Comparison of ENCODE assay signal across 8 cellular contexts in genomic region chr22:20508815-20509271, GRCh38. TPM values are rescaled to one million over a fixed set of nuclear protein-coding genes. Genes with fewer than 3 reads are reported as not detected.
DNase-seq lines count a peak whose midpoint lies in the region; ATAC-seq, FAIRE-seq and TF ChIP-seq lines count a peak whose summit lies in the region.

No MANE protein-coding gene starts in this region.

- peak overlapping the region; percentile 10 for H3K4ac ChIP-seq in H1 (replicated peaks; ENCODE audit: insufficient read length, low read depth, low read length)

- H3K14ac ChIP-seq in H1 (ENCODE audit: insufficient read length), result no peak overlapping the region

- POLR2A ChIA-PET in CD8-positive, alpha-beta memory T cell (lab: Charles Lee), result interaction anchor here (0.6 to 2.9 kb wide), 4 partner anchors 11 to 59 kb away, joined by 3 to 23 read pairs (median 12); no protein-coding TSS in a partner anchor
- POLR2A ChIA-PET in PC-3 (lab: Charles Lee; ENCODE audit: unreplicated experiment), result interaction anchor here (1.4 kb wide), 1 partner anchor 22 kb away, joined by 5 read pairs; no protein-coding TSS in a partner anchor
- POLR2A ChIA-PET in H1 (lab: Charles Lee; ENCODE audit: partially characterized antibody), result interaction anchor here (1.0 to 3.7 kb wide), 4 partner anchors 9 to 352 kb away, joined by 3 to 14 read pairs (median 4); no protein-coding TSS in a partner anchor

- H2BK120ac ChIP-seq in H1 (replicated peaks; ENCODE audit: low read depth, low read length), result no peak overlapping the region

- H3K9me2 ChIP-seq in PC-3 (replicated peaks; ENCODE audit: low read length), result no peaks in the 10 kb centered on the region

- H3K27ac Mint-ChIP-seq in CD8-positive, alpha-beta memory T cell, result peak overlapping the region; percentile 73 to 99 (median 97)
- H3K27ac Mint-ChIP-seq in neural crest cell (ENCODE audit: unreplicated experiment), result peak overlapping the region; percentile 99

- peaks cover 30% of the 10 kb centered on the region for H4K20me1 ChIP-seq in PC-3 (ENCODE audit: low read length)
- peaks cover 5 to 10% of the 10 kb centered on the region in 2 experiments for H4K20me1 ChIP-seq in H1 (replicated peaks in 1 of 2; ENCODE audit: control insufficient read depth in 1 of 2, insufficient read depth in 2 of 2, low read length in 2 of 2)

- H2BK15ac ChIP-seq in H1 (ENCODE audit: low read length), result no peak overlapping the region

- no peak for FAIRE-seq in H1 (lab: Jason Lieb, UNC)

- no peak for ATAC-seq in PC-3

- H3K36me3 Mint-ChIP-seq in CD8-positive, alpha-beta memory T cell, result peaks cover 0 to 42% (median 12%) of the 10 kb centered on the region in 3 donors
- H3K36me3 Mint-ChIP-seq in neural crest cell (ENCODE audit: low read depth), result no peaks in the 10 kb centered on the region

- H2AFZ ChIP-seq in PC-3 (ENCODE audit: low read length) (no peak overlapping the region), H1 (ENCODE audit: low read length) (no peak overlapping the region)

- CTCF ChIA-PET in CD8-positive, alpha-beta memory T cell (lab: Charles Lee), result interaction anchor here (0.7 to 5.4 kb wide), 10 partner anchors 11 to 233 kb away, joined by 3 to 29 read pairs (median 4); no protein-coding TSS in a partner anchor
- CTCF ChIA-PET in PC-3 (lab: Charles Lee), result no interaction called here
- CTCF ChIA-PET in H1 (lab: Charles Lee; ENCODE audit: partially characterized antibody), result interaction anchor here (1.0 to 1.7 kb wide), 5 partner anchors 9 to 57 kb away, joined by 3 to 4 read pairs (median 3); no protein-coding TSS in a partner anchor

- H2BK20ac ChIP-seq in H1 (ENCODE audit: low read length), result no peak overlapping the region

- H3K36me3 ChIP-seq in CD8-positive, alpha-beta memory T cell (ENCODE audit: insufficient read depth, low read length), result peaks cover 5% of the 10 kb centered on the region
- H3K36me3 ChIP-seq in PC-3 (ENCODE audit: low read depth, low read length) (peaks cover 5% of the 10 kb centered on the region), H1 (ENCODE audit: control insufficient read depth in 2 of 4, insufficient read depth in 4 of 4, low read length in 3 of 4) (no peaks in the 10 kb centered on the region)

- peaks cover 51 to 65% (median 60%) of the 10 kb centered on the region in 3 donors for H3K4me1 Mint-ChIP-seq in CD8-positive, alpha-beta memory T cell
- H3K4me1 Mint-ChIP-seq in neural crest cell, result peaks cover 46% of the 10 kb centered on the region

- peaks cover 48% of the 10 kb centered on the region for H3K4me1 ChIP-seq in CD8-positive, alpha-beta memory T cell (ENCODE audit: insufficient read depth, low read length)
- H3K4me1 ChIP-seq in PC-3 (ENCODE audit: insufficient read depth, low read length) (peaks cover 45% of the 10 kb centered on the region), H1 (replicated peaks in 1 of 4; ENCODE audit: control insufficient read depth in 3 of 4, insufficient read depth in 4 of 4, low read length in 3 of 4) (peaks cover 2 to 8% (median 5%) of the 10 kb centered on the region in 4 experiments; a peak in 5 of 7 replicates)

- TSS peak; percentile 78 for BruUV-seq in PC-3 (replicated peaks; lab: Mats Ljungman, UMichigan)

- H3K79me2 ChIP-seq in PC-3 (ENCODE audit: low read length) (peaks cover 65% of the 10 kb centered on the region), H1 (ENCODE audit: control insufficient read depth in 1 of 2, insufficient read depth in 2 of 2, low read length in 2 of 2) (peaks cover 13 to 51% of the 10 kb centered on the region in 2 experiments)

- H3K4me3 Mint-ChIP-seq in CD8-positive, alpha-beta memory T cell, result peak overlapping the region; percentile 94 to 100 (median 97)
- peak overlapping the region; percentile 97 for H3K4me3 Mint-ChIP-seq in neural crest cell

- DNase-seq in CD8-positive, alpha-beta memory T cell, result no peak
- DNase-seq in PC-3 (no peak), H1 (ENCODE audit: low read depth in 1 of 2, low spot score in 2 of 2) (no peak), neural crest cell (ENCODE audit: low read depth, low spot score) (no peak), LoVo (ENCODE audit: low spot score) (no peak), H4 (ENCODE audit: low spot score) (no peak), iPS-NIHi11 (ENCODE audit: low spot score) (no peak), NCI-H1048 (lab: John Stamatoyannopoulos, UW) (no peak)

- peaks cover 0 to 1% of the 10 kb centered on the region in 2 donors for H3K27me3 Mint-ChIP-seq in CD8-positive, alpha-beta memory T cell
- no peaks in the 10 kb centered on the region for H3K27me3 Mint-ChIP-seq in neural crest cell (ENCODE audit: low read depth)

- H3K4me3 ChIP-seq in CD8-positive, alpha-beta memory T cell (ENCODE audit: low read length), result peak overlapping the region; percentile 98
- peak overlapping the region; percentile 80 for H3K4me3 ChIP-seq in PC-3 (ENCODE audit: low read length)
- H3K4me3 ChIP-seq in H1 (ENCODE audit: extremely low read depth in 1 of 4, insufficient read depth in 2 of 4, low read depth in 3 of 4, low read length in 4 of 4), result peak overlapping the region in 3 of 4 experiments; percentile 17 to 94 (median 85); a peak in 5 of 8 replicates

- H4K5ac ChIP-seq in H1 (ENCODE audit: insufficient read length, low read depth, low read length), result no peak overlapping the region

- no peak for TF ChIP-seq EP300 in H1 (IDR thresholded peaks at IDR 0.05; ENCODE audit: borderline replicate concordance in 1 of 2, low read depth in 2 of 2, low read length in 2 of 2)

- H3K9me3 Mint-ChIP-seq in CD8-positive, alpha-beta memory T cell, result no peaks in the 10 kb centered on the region
- no peaks in the 10 kb centered on the region for H3K9me3 Mint-ChIP-seq in neural crest cell

- no peak for TF ChIP-seq CTCF in PC-3 (conservative IDR thresholded peaks at IDR 0.05; ENCODE audit: low read depth, low read length)
- no peak for TF ChIP-seq CTCF in H1 (IDR thresholded peaks at IDR 0.05; ENCODE audit: control extremely low read depth in 1 of 3, insufficient read depth in 1 of 3, low read depth in 1 of 3, low read length in 3 of 3)
- TF ChIP-seq CTCF in neural crest cell (conservative IDR thresholded peaks at IDR 0.05), result no peak

- H2BK5ac ChIP-seq in H1 (ENCODE audit: low read depth, low read length), result no peak overlapping the region; the same call in 1 of the 2 replicates

- H3K9me3 ChIP-seq in CD8-positive, alpha-beta memory T cell (ENCODE audit: low read length), result no peaks in the 10 kb centered on the region
- H3K9me3 ChIP-seq in PC-3 (ENCODE audit: low read length), result no peaks in the 10 kb centered on the region
- no peaks in the 10 kb centered on the region for H3K9me3 ChIP-seq in H1 (ENCODE audit: insufficient read depth in 2 of 2, low read depth in 1 of 2, low read length in 1 of 2)

- H3K4me2 ChIP-seq in PC-3 (ENCODE audit: low read length) (peak overlapping the region; percentile 97), H1 (ENCODE audit: insufficient read depth in 1 of 2, low read depth in 2 of 2, low read length in 2 of 2) (peak overlapping the region; percentile 67 to 77; a peak in 3 of 4 replicates)

- WGBS in H1 (ENCODE audit: extremely low coverage in 1 of 2, insufficient coverage in 1 of 2, insufficient read length in 1 of 2, insufficient replicate concordance in 2 of 2, low coverage in 1 of 2, low lambda C conversion rate in 2 of 2, missing lambda C conversion rate in 1 of 2), 2 experiments, result 84% methylated on average over 10 of the region's 10 CpGs; no CpG with 5 or more reads in 1 of the 2 experiments

- intact Hi-C loops in PC-3 (cut with micrococcal nuclease), result loop anchor here (5.0 kb wide), 1 partner anchor 58 kb away; no protein-coding TSS in a partner anchor

- H4K8ac ChIP-seq in H1 (ENCODE audit: extremely low read depth, insufficient read depth, low read length), result no peak overlapping the region

- H3K9ac ChIP-seq in PC-3 (ENCODE audit: low read length) (peak overlapping the region; percentile 100), H1 (replicated peaks in 1 of 4; ENCODE audit: extremely low read depth in 1 of 4, low read depth in 3 of 4, low read length in 3 of 4) (peak overlapping the region in 1 of 4 experiments; percentile 51; a peak in 1 of 7 replicates)

- no peaks in the 10 kb centered on the region for H3K27me3 ChIP-seq in CD8-positive, alpha-beta memory T cell (ENCODE audit: insufficient read depth, low read length, poor library complexity, severe bottlenecking)
- H3K27me3 ChIP-seq in PC-3 (ENCODE audit: low read length), result no peaks in the 10 kb centered on the region
- H3K27me3 ChIP-seq in H1 (replicated peaks in 1 of 4; ENCODE audit: control insufficient read depth in 3 of 4, extremely low read depth in 1 of 4, insufficient read depth in 3 of 4, low read length in 3 of 4), result no peaks in the 10 kb centered on the region

- H2BK12ac ChIP-seq in H1 (ENCODE audit: low read depth, low read length), result no peak overlapping the region

- no peak overlapping the region for H3K56ac ChIP-seq in H1 (replicated peaks; ENCODE audit: insufficient read length, low read depth, low read length)

- no peak overlapping the region for H3K23ac ChIP-seq in H1 (ENCODE audit: insufficient read length)

- H3K18ac ChIP-seq in H1 (ENCODE audit: extremely low read depth, low read length), result no peak overlapping the region

- H3K27ac ChIP-seq in CD8-positive, alpha-beta memory T cell (ENCODE audit: low read depth, low read length), result peak overlapping the region; percentile 99
- peak overlapping the region; percentile 100 for H3K27ac ChIP-seq in PC-3 (ENCODE audit: low read length)
- no peak overlapping the region for H3K27ac ChIP-seq in H1 (ENCODE audit: low read depth, low read length)

- no peak overlapping the region for H2AK5ac ChIP-seq in H1 (ENCODE audit: low read depth, low read length)

- peaks cover 6% of the 10 kb centered on the region for H3F3A ChIP-seq in PC-3 (ENCODE audit: low read length, unreplicated experiment)

- TF ChIP-seq POLR2A in H1 (IDR thresholded peaks at IDR 0.05; ENCODE audit: control extremely low read depth in 1 of 2, low read depth in 2 of 2, low read length in 2 of 2), result no peak

- peaks cover 18% of the 10 kb centered on the region for H3K79me1 ChIP-seq in H1 (ENCODE audit: low read depth, low read length)

- H4K91ac ChIP-seq in H1 (replicated peaks; ENCODE audit: insufficient read length, low read length), result no peak overlapping the region

- TF ChIP-seq RAD21 in H1 (IDR thresholded peaks at IDR 0.05 in 1 of 2, conservative IDR thresholded peaks at IDR 0.05 in 1 of 2; ENCODE audit: low read depth in 2 of 2, low read length in 2 of 2), result no peak

- H3K23me2 ChIP-seq in H1 (ENCODE audit: low read depth, low read length), result peaks cover 9% of the 10 kb centered on the region

RNA-seq across cellular contexts. Expression of gene MED15, which starts 1.4 kb away (rescaled TPM):
- total RNA-seq in CD8-positive, alpha-beta memory T cell, result 100 to 1,000 TPM in 1 of 2 experiments, 10 to 100 TPM in 1; 98.0 to 106 TPM
- 120 TPM for polyA plus RNA-seq in CD8-positive, alpha-beta memory T cell
- total RNA-seq in PC-3 (2014; rRNA removed) (55.9 and 71.3 TPM in 2 replicates), neural crest cell (78.6 and 84.5 TPM in 2 replicates)
- total RNA-seq in H1 (2021; fragmentation: NEBNext Ultra II Directional; extraction: Animal tissue kit (Norgen Biotek cat#: 25700)), result 57.1 and 57.3 TPM in 2 replicates
- polyA plus RNA-seq in H1 (2011; rRNA removed), result 28.3 and 37.8 TPM in 2 replicates
- polyA plus RNA-seq in H1 (2011; cell fraction: cytosol; rRNA removed), result 17.0 TPM
- polyA plus RNA-seq in H1 (2011; cell fraction: nucleus; rRNA removed), result 63.5 TPM
- polyA plus RNA-seq in H1 (2012, experiment 1 of 2), result 23.1 to 42.4 TPM (median 36.8 TPM) in 4 replicates
- polyA plus RNA-seq in H1 (2012, experiment 2 of 2), result 24.6 TPM
- polyA plus RNA-seq in H1 (2013, experiment 1 of 2), result 28.5 TPM
- 26.8 TPM for polyA plus RNA-seq in H1 (2013, experiment 2 of 2)
- 26.6 and 35.5 TPM in 2 replicates for polyA minus RNA-seq in H1 (2011; rRNA and poly(A)+ RNA removed)
- polyA minus RNA-seq in H1 (2011; cell fraction: cytosol; rRNA and poly(A)+ RNA removed), result 44.8 TPM
- 88.9 TPM for polyA minus RNA-seq in H1 (2011; cell fraction: nucleus; rRNA and poly(A)+ RNA removed)
- 5.7 and 9.1 TPM in 2 replicates for total RNA-seq in H4 (2014; rRNA removed; shearing (Covaris generic))

RNA-seq across cellular contexts. Expression of gene KLHL22, which starts 13.2 kb away (rescaled TPM):
- 10 to 100 TPM; 17.2 to 17.6 TPM for total RNA-seq in CD8-positive, alpha-beta memory T cell
- polyA plus RNA-seq in CD8-positive, alpha-beta memory T cell, result 25.4 TPM
- 14.8 TPM in 2 replicates for total RNA-seq in PC-3 (2014; rRNA removed)
- 9.3 and 9.4 TPM in 2 replicates for total RNA-seq in H1 (2021; fragmentation: NEBNext Ultra II Directional; extraction: Animal tissue kit (Norgen Biotek cat#: 25700))
- polyA plus RNA-seq in H1 (2011; rRNA removed), result 14.2 and 16.2 TPM in 2 replicates
- 12.0 TPM for polyA plus RNA-seq in H1 (2011; cell fraction: cytosol; rRNA removed)
- 22.0 TPM for polyA plus RNA-seq in H1 (2011; cell fraction: nucleus; rRNA removed)
- 6.5 to 12.8 TPM (median 11.6 TPM) in 4 replicates for polyA plus RNA-seq in H1 (2012, experiment 1 of 2)
- 10.4 TPM for polyA plus RNA-seq in H1 (2012, experiment 2 of 2)
- polyA plus RNA-seq in H1 (2013, experiment 1 of 2), result 4.6 TPM
- 3.1 TPM for polyA plus RNA-seq in H1 (2013, experiment 2 of 2)
- polyA minus RNA-seq in H1 (2011; rRNA and poly(A)+ RNA removed), result 16.0 and 24.6 TPM in 2 replicates
- 9.2 TPM for polyA minus RNA-seq in H1 (2011; cell fraction: cytosol; rRNA and poly(A)+ RNA removed)
- 13.6 TPM for polyA minus RNA-seq in H1 (2011; cell fraction: nucleus; rRNA and poly(A)+ RNA removed)
- 42.5 and 48.9 TPM in 2 replicates for total RNA-seq in neural crest cell
- 8.6 and 13.7 TPM in 2 replicates for total RNA-seq in H4 (2014; rRNA removed; shearing (Covaris generic))
